1 cellular context compared by ENCODE assay signal in genomic region chr3:71629289-71630252, GRCh38.
TF ChIP-seq lines count a peak whose summit lies in the region.

No MANE protein-coding gene starts in this region.

TF ChIP-seq in SK-N-SH treated with all-trans-retinoic acid at 6 μM for 48 hours, 23 proteins besides CTCF, POLR2A, EP300 and RAD21 (continued from another document):
- TF ChIP-seq, protein P1, sequence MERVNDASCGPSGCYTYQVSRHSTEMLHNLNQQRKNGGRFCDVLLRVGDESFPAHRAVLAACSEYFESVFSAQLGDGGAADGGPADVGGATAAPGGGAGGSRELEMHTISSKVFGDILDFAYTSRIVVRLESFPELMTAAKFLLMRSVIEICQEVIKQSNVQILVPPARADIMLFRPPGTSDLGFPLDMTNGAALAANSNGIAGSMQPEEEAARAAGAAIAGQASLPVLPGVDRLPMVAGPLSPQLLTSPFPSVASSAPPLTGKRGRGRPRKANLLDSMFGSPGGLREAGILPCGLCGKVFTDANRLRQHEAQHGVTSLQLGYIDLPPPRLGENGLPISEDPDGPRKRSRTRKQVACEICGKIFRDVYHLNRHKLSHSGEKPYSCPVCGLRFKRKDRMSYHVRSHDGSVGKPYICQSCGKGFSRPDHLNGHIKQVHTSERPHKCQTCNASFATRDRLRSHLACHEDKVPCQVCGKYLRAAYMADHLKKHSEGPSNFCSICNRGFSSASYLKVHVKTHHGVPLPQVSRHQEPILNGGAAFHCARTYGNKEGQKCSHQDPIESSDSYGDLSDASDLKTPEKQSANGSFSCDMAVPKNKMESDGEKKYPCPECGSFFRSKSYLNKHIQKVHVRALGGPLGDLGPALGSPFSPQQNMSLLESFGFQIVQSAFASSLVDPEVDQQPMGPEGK (CRISPR knock-in tag; IDR thresholded peaks at IDR 0.05; ENCODE audit: borderline replicate concordance), result no peak
TF ChIP-seq in SK-N-SH treated with all-trans-retinoic acid at 6 μM for 48 hours: peak in this region for 0.
